9 cellular contexts compared by ENCODE assay signal in the genomic region with DNA sequence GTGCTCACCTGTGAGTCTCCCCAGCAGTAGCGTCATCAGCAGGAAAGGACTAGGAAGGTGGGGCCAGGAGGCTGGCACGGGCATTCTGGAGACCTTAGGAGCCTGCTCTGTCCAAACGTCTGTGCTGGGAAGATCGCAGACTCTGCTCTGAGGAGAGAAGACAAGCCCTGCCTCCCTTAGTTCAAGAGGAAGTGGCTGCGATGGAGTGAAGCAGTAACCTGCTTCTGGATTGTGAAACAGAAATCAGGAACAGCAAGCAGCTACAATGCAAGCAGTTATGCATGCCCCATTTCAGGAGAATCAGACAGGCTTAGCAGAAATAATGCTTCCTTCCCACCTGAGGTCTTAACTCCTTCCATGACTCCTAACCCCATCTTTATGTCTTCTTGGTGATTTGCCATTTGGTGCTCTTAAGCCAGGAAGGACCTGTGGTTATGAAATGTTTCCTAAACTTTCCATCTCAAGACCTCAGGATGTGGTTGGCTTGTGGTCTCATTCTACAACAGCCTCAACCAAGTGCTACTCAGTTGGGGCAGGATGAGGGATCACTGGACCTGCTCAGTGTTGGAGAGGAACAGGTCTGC. TPM values are rescaled to one million over a fixed set of nuclear protein-coding genes. Genes with fewer than 3 reads are reported as not detected.
DNase-seq lines count a peak whose midpoint lies in the region; ATAC-seq and TF ChIP-seq lines count a peak whose summit lies in the region.
"Had no signal": no experiment of that assay in that cellular context is flagged by ENCODE, and none has a peak within 500 bp of the region (broad histone marks: within the 10 kb centered on the region; RNA-seq: fewer than 3 reads in every experiment).

A gene (minus strand): TSS at position 149 of the 584 bp plus-strand sequence. CDS start 65 bp downstream, at position 84.

- H3K79me2 ChIP-seq in OCI-LY3 (ENCODE audit: low read length) (no peaks in the 10 kb centered on the region), mesendoderm (ENCODE audit: control insufficient read depth, insufficient read depth, low read length) (no peaks in the 10 kb centered on the region)

- no peak within 1 kb of the TSS for H3K27ac Mint-ChIP-seq in mesothelial cell of epicardium

- TF ChIP-seq CTCF in GM12865 (IDR thresholded peaks at IDR 0.05; ENCODE audit: insufficient read depth, low read depth, low read length, missing control alignments) (no peak), OCI-LY3 (IDR thresholded peaks at IDR 0.05; ENCODE audit: low read depth, low read length) (no peak), neutrophil (IDR thresholded peaks at IDR 0.05) (no peak), mesothelial cell of epicardium (IDR thresholded peaks at IDR 0.05; ENCODE audit: unreplicated experiment) (no peak), sigmoid colon (IDR thresholded peaks at IDR 0.05) (no peak)

- H4K8ac ChIP-seq in mesendoderm (ENCODE audit: low read depth, low read length): no peak within 1 kb of the TSS

- no peaks in the 10 kb centered on the region for H3K27me3 ChIP-seq in OCI-LY3 (ENCODE audit: low read depth, low read length)
- H3K27me3 ChIP-seq in neutrophil: no peaks in the 10 kb centered on the region
- no peaks in the 10 kb centered on the region for H3K27me3 ChIP-seq in mesendoderm (ENCODE audit: insufficient read depth, low read length, poor library complexity)
- H3K27me3 ChIP-seq in sigmoid colon: no peaks in the 10 kb centered on the region

- TF ChIP-seq POLR2A in GM18505 (IDR thresholded peaks at IDR 0.05; ENCODE audit: borderline replicate concordance, extremely low read depth, insufficient read depth, insufficient read length) (no peak), sigmoid colon (IDR thresholded peaks at IDR 0.05) (no peak)

- H3K56ac ChIP-seq in mesendoderm (ENCODE audit: low read length): no peak within 1 kb of the TSS

- H3K27ac ChIP-seq in OCI-LY3 (ENCODE audit: low read length) (no peak within 1 kb of the TSS), neutrophil (peak within 1 kb of the TSS; percentile 98), mesendoderm (ENCODE audit: low read depth, low read length) (no peak within 1 kb of the TSS), sigmoid colon (no peak within 1 kb of the TSS)

- H3K79me1 ChIP-seq in mesendoderm (ENCODE audit: low read length): no peaks in the 10 kb centered on the region

- H2BK120ac ChIP-seq in mesendoderm (ENCODE audit: low read depth, low read length): no peak within 1 kb of the TSS

- H4K5ac ChIP-seq in mesendoderm (ENCODE audit: low read length): no peak within 1 kb of the TSS

- no CpG with 5 or more reads among the region's 5 CpGs for WGBS in mesendoderm (ENCODE audit: extremely low coverage, insufficient coverage, low lambda C conversion rate)
- 38 to 54% methylated on average over 5 of the region's 5 CpGs for WGBS in sigmoid colon, 2 donors

- H4K20me1 ChIP-seq in OCI-LY3 (ENCODE audit: insufficient read depth, low read length): no peaks in the 10 kb centered on the region

- intact Hi-C loops in sigmoid colon (cut with DNase I): no loop called here

- H3K9me3 ChIP-seq in OCI-LY3 (ENCODE audit: insufficient read depth, low read length) (no peaks in the 10 kb centered on the region; the same call in 1 of the 2 replicates), neutrophil (no peaks in the 10 kb centered on the region), sigmoid colon (no peaks in the 10 kb centered on the region)

- no peaks in the 10 kb centered on the region for H3K36me3 Mint-ChIP-seq in mesothelial cell of epicardium

- peaks cover 61% of the 10 kb centered on the region for H3K4me1 ChIP-seq in OCI-LY3 (ENCODE audit: low read length)
- H3K4me1 ChIP-seq in neutrophil (ENCODE audit: control insufficient read depth in 1 of 2, insufficient read depth in 1 of 2, low read depth in 1 of 2, low read length in 1 of 2): peaks cover 92 to 100% of the 10 kb centered on the region in 2 experiments
- no peaks in the 10 kb centered on the region for H3K4me1 ChIP-seq in mesendoderm (ENCODE audit: control insufficient read depth, low read depth, low read length)
- H3K4me1 ChIP-seq in sigmoid colon: no peaks in the 10 kb centered on the region

- peak within 1 kb of the TSS; percentile 19 for H3K4me2 ChIP-seq in OCI-LY3 (ENCODE audit: low read length)
- no peak within 1 kb of the TSS for H3K4me2 ChIP-seq in mesendoderm (ENCODE audit: low read length)

- peaks cover 46% of the 10 kb centered on the region for H3K27me3 Mint-ChIP-seq in mesothelial cell of epicardium (ENCODE audit: low read depth)

- DNase-seq in GM12865 (ENCODE audit: low read depth) (peak; percentile 23), dermis blood vessel endothelial cell (peak; percentile 3), mesothelial cell of epicardium (ENCODE audit: low spot score in 2 of 2, unreplicated experiment in 2 of 2) (no peak), mesendoderm (no peak), sigmoid colon (no peak)
- DNase-seq: activated CD4-positive, alpha-beta T cell treated with anti-CD3 and anti-CD28 coated beads for 4 hours had no signal

- ATAC-seq in GM18505 (IDR thresholded peaks at IDR 0.05; ENCODE audit: unreplicated experiment): no peak

- H3K9ac ChIP-seq in OCI-LY3 (ENCODE audit: low read length) (no peak within 1 kb of the TSS), mesendoderm (ENCODE audit: low read length) (no peak within 1 kb of the TSS)

- no peak within 1 kb of the TSS for H2BK5ac ChIP-seq in mesendoderm (ENCODE audit: low read length)

- no peak for TF ChIP-seq EP300 in sigmoid colon (IDR thresholded peaks at IDR 0.05)

- H3K4me1 Mint-ChIP-seq in mesothelial cell of epicardium: no peaks in the 10 kb centered on the region

- no peak within 1 kb of the TSS for H3K18ac ChIP-seq in mesendoderm (ENCODE audit: low read length)

- H3K36me3 ChIP-seq in OCI-LY3 (replicated peaks; ENCODE audit: low read depth, low read length): peaks cover 7% of the 10 kb centered on the region
- H3K36me3 ChIP-seq in neutrophil: no peaks in the 10 kb centered on the region
- no peaks in the 10 kb centered on the region for H3K36me3 ChIP-seq in mesendoderm (ENCODE audit: control insufficient read depth, insufficient read depth, low read length)
- H3K36me3 ChIP-seq in sigmoid colon: no peaks in the 10 kb centered on the region

- H2AK5ac ChIP-seq in mesendoderm (ENCODE audit: low read length): no peak within 1 kb of the TSS

- H3K23ac ChIP-seq in mesendoderm (ENCODE audit: low read length): no peak within 1 kb of the TSS

- H3K9me3 Mint-ChIP-seq in mesothelial cell of epicardium: peaks cover 4% of the 10 kb centered on the region

- no peak within 1 kb of the TSS for H2BK15ac ChIP-seq in mesendoderm (replicated peaks; ENCODE audit: low read depth)

- peak within 1 kb of the TSS; percentile 49; the same call in 1 of the 2 replicates for H2AFZ ChIP-seq in OCI-LY3 (ENCODE audit: low read depth, low read length)

- no peak within 1 kb of the TSS for H3K4me3 Mint-ChIP-seq in mesothelial cell of epicardium

- H3K4me3 ChIP-seq in GM12865 (ENCODE audit: low read depth, low read length) (no peak within 1 kb of the TSS), OCI-LY3 (ENCODE audit: low read length) (peak within 1 kb of the TSS; percentile 4; the same call in 1 of the 2 replicates), neutrophil (ENCODE audit: low read depth in 1 of 2, low read length in 1 of 2) (peak within 1 kb of the TSS; percentile 73 to 86), mesendoderm (ENCODE audit: low read length) (no peak within 1 kb of the TSS), sigmoid colon (no peak within 1 kb of the TSS)

- H3K4ac ChIP-seq in mesendoderm (ENCODE audit: low read depth, low read length): no peak within 1 kb of the TSS

RNA-seq across cellular contexts. Expression of the gene that starts here (rescaled TPM):
- total RNA-seq in dermis blood vessel endothelial cell (0.17 and 4.0 TPM in 2 replicates), mesothelial cell of epicardium (0.43 to 0.93 TPM (median 0.54 TPM) in 3 replicates), sigmoid colon (1 to 10 TPM in 3 of 4 donors, under 1 TPM in 1; 0.36 to 5.2 (median 2.8) TPM)
- polyA plus RNA-seq in mesendoderm (2013, experiment 1 of 2): 0.08 TPM
- 0.08 TPM for polyA plus RNA-seq in mesendoderm (2013, experiment 2 of 2)
- polyA plus RNA-seq in sigmoid colon: 1 to 10 TPM in 1 of 3 donors, under 1 TPM in 1, not detected in 1; 0.98 to 2.3 TPM

Comparison
In these comparisons a context has a peak if more than half of its experiments do, and no peak if none do; other contexts are left out.
1. DNase-seq: peak in GM12865 (single experiment) and dermis blood vessel endothelial cell (single experiment); none in mesothelial cell of epicardium (0 of 2), mesendoderm (single experiment) and sigmoid colon (single experiment).
2. H3K4me3 ChIP-seq: peak in OCI-LY3 (single experiment) and neutrophil (2 of 2); none in GM12865 (single experiment), mesendoderm (single experiment) and sigmoid colon (0 of 4).